Comparison of ENCODE assay signal across 8 cellular contexts in the genomic region with DNA sequence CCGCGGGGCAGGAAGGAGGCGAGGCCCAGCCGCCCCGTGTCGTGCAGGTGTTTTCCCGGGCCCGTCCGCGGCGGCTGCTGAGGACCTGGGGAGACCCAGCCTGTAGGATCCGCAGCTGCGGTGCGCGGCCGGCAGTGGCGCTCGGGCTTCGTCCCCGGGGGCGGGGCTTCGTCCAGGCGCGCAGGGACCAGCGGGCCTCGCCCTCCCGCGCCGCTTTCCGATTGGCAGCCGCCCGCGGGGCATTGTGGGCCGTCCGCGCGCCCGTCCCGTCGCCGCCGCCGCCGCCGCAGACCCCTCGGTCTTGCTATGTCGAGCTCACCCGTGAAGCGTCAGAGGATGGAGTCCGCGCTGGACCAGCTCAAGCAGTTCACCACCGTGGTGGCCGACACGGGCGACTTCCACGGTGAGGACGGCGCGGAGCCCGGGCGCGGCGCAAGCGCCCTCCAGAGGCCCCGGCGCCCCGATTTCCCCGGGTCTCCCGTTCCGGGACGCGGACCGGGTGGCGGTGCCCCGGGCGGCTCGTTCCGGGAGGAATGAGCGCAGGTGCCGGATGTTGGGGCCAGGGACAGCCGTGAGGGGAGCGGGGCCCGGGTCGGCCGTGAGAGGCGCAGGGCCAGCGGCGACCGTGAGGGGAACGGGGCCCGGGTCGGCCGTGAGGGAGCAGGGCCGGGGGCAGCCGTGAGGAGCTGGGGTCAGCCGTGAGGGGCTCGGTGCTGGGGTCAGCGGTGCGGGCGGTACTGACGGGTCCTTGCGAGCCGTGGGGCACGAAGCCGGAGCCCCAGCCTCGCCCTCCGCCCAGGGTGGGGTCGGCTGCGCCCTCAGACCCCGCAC. TPM values are rescaled to one million over a fixed set of nuclear protein-coding genes. Genes with fewer than 3 reads are reported as not detected.
DNase-seq lines count a peak whose midpoint lies in the region; ATAC-seq, FAIRE-seq and TF ChIP-seq lines count a peak whose summit lies in the region.

A gene (plus strand): TSS at position 289 of the 831 bp plus-strand sequence. CDS start 18 bp downstream, at position 307.

- DNase-seq in DMS79 treated with DMSO at 0.1 percent for 48 hours (lab: John Stamatoyannopoulos, UW) = peak; percentile 50
- peak; percentile 67 for DNase-seq in KG1 (lab: John Stamatoyannopoulos, UW)
- DNase-seq in RCC 7860 (ENCODE audit: low spot score) = peak; percentile 72
- DNase-seq in fibroblast of mammary gland (ENCODE audit: low read depth) = peak; percentile 69
- DNase-seq in natural killer cell treated with Interleukin-12 subunit alpha and Interleukin-12 subunit beta and Interleukin-15 and Interleukin-18, amount 100 ng/mL, for 72 hours (ENCODE audit: low spot score) = peak; percentile 95
- DNase-seq in stimulated activated naive CD8-positive, alpha-beta T cell treated with anti-CD3 and anti-CD28 coated beads, Interleukin-15, Interleukin-2, amounts not matched to agents 100 U/mL and 50 U/mL, for 24 hours = peak; percentile 94

- H3K27ac Mint-ChIP-seq in activated T-helper 17 cell treated with anti-CD3 and anti-CD28 coated beads, Interleukin-2, amount 50 U/mL, for 72 hours = peak within 1 kb of the TSS; percentile 78
- H3K27ac Mint-ChIP-seq in natural killer cell treated with Interleukin-12 subunit alpha and Interleukin-12 subunit beta and Interleukin-15 and Interleukin-18, amount 100 ng/mL, for 72 hours = peak within 1 kb of the TSS; percentile 71 to 76

- no peak for FAIRE-seq in RCC 7860 (lab: Jason Lieb, UNC)

- no peak for TF ChIP-seq CTCF in fibroblast of mammary gland (conservative IDR thresholded peaks at IDR 0.05; ENCODE audit: control insufficient read depth, insufficient read depth, low read depth, low read length)

- H3K36me3 Mint-ChIP-seq in activated T-helper 17 cell treated with anti-CD3 and anti-CD28 coated beads, Interleukin-2, amount 50 U/mL, for 72 hours (ENCODE audit: low read depth) = no peaks in the 10 kb centered on the region
- H3K36me3 Mint-ChIP-seq in natural killer cell treated with Interleukin-12 subunit alpha and Interleukin-12 subunit beta and Interleukin-15 and Interleukin-18, amount 100 ng/mL, for 72 hours = no peaks in the 10 kb centered on the region

- H3K4me3 ChIP-seq in fibroblast of mammary gland (ENCODE audit: control insufficient read depth, low read depth, low read length) = peak within 1 kb of the TSS; percentile 60

- H3K4me3 Mint-ChIP-seq in activated T-helper 17 cell treated with anti-CD3 and anti-CD28 coated beads, Interleukin-2, amount 50 U/mL, for 72 hours = peak within 1 kb of the TSS; percentile 86
- peak within 1 kb of the TSS; percentile 90 for H3K4me3 Mint-ChIP-seq in natural killer cell treated with Interleukin-12 subunit alpha and Interleukin-12 subunit beta and Interleukin-15 and Interleukin-18, amount 100 ng/mL, for 72 hours

- H3K27me3 Mint-ChIP-seq in activated T-helper 17 cell treated with anti-CD3 and anti-CD28 coated beads, Interleukin-2, amount 50 U/mL, for 72 hours = no peaks in the 10 kb centered on the region
- no peaks in the 10 kb centered on the region for H3K27me3 Mint-ChIP-seq in natural killer cell treated with Interleukin-12 subunit alpha and Interleukin-12 subunit beta and Interleukin-15 and Interleukin-18, amount 100 ng/mL, for 72 hours

- H3K9me3 Mint-ChIP-seq in activated T-helper 17 cell treated with anti-CD3 and anti-CD28 coated beads, Interleukin-2, amount 50 U/mL, for 72 hours = no peaks in the 10 kb centered on the region
- no peaks in the 10 kb centered on the region for H3K9me3 Mint-ChIP-seq in natural killer cell treated with Interleukin-12 subunit alpha and Interleukin-12 subunit beta and Interleukin-15 and Interleukin-18, amount 100 ng/mL, for 72 hours

- peak; percentile 82 for ATAC-seq in GM21717 (IDR thresholded peaks at IDR 0.05; ENCODE audit: unreplicated experiment)
- peak; percentile 96 for ATAC-seq in activated T-helper 17 cell treated with anti-CD3 and anti-CD28 coated beads, Interleukin-2, amount 50 U/mL, for 72 hours (replicated peaks)
- ATAC-seq in natural killer cell treated with Interleukin-12 subunit alpha and Interleukin-12 subunit beta and Interleukin-15 and Interleukin-18, amount 100 ng/mL, for 72 hours = peak; percentile 96 to 98
- peak; percentile 94 for ATAC-seq in stimulated activated naive CD8-positive, alpha-beta T cell treated with anti-CD3 and anti-CD28 coated beads, Interleukin-15, Interleukin-2, amounts not matched to agents 100 U/mL and 50 U/mL, for 24 hours

- no peaks in the 10 kb centered on the region for H3K4me1 Mint-ChIP-seq in activated T-helper 17 cell treated with anti-CD3 and anti-CD28 coated beads, Interleukin-2, amount 50 U/mL, for 72 hours
- peaks cover 0 to 8% of the 10 kb centered on the region in 2 donors for H3K4me1 Mint-ChIP-seq in natural killer cell treated with Interleukin-12 subunit alpha and Interleukin-12 subunit beta and Interleukin-15 and Interleukin-18, amount 100 ng/mL, for 72 hours (ENCODE audit: low read depth in 2 of 2)

RNA-seq across cellular contexts. Expression of the gene that starts here (rescaled TPM):
- 100 to 1,000 TPM; 131 to 255 TPM for total RNA-seq in activated T-helper 17 cell treated with anti-CD3 and anti-CD28 coated beads, Interleukin-2, amount 50 U/mL, for 72 hours
- 100 to 1,000 TPM; 201 to 242 TPM for total RNA-seq in natural killer cell treated with Interleukin-12 subunit alpha and Interleukin-12 subunit beta and Interleukin-15 and Interleukin-18, amount 100 ng/mL, for 72 hours

Comparison
In these comparisons a context has a peak if more than half of its experiments do, and no peak if none do; other contexts are left out.
1. Peak in every context shown above with its lines: DNase-seq, ATAC-seq and H3K4me3 ChIP-seq.